ENCODE assay signal across 18 cellular contexts in genomic region chr20:63919130-63919529, GRCh38. TPM values are rescaled to one million over a fixed set of nuclear protein-coding genes. Genes with fewer than 3 reads are reported as not detected.
DNase-seq lines count a peak whose midpoint lies in the region; ATAC-seq, FAIRE-seq and TF ChIP-seq lines count a peak whose summit lies in the region.
"Had no signal": no experiment of that assay in that cellular context is flagged by ENCODE, and none has a peak within 500 bp of the region (broad histone marks: within the 10 kb centered on the region; RNA-seq: fewer than 3 reads in every experiment).

No MANE protein-coding gene starts in this region.

- H3K9me3 Mint-ChIP-seq in neural progenitor cell = peaks cover 16% of the 10 kb centered on the region

- no peak overlapping the region for H3K4me2 ChIP-seq in neural progenitor cell

- H3K4me1 ChIP-seq in neural progenitor cell (no peaks in the 10 kb centered on the region), small intestine (ENCODE audit: control insufficient read depth in 2 of 2, insufficient read depth in 1 of 2, low read depth in 1 of 2, low read length in 1 of 2) (peaks cover 0 to 1% of the 10 kb centered on the region in 2 donors)
- H3K4me1 ChIP-seq: BE2C had no signal

- H4K20me1 ChIP-seq in neural progenitor cell (ENCODE audit: low read depth) = peaks cover 5% of the 10 kb centered on the region

- peak overlapping the region; percentile 26 for H3K27ac ChIP-seq in angular gyrus (ENCODE audit: low read depth, low read length)
- H3K27ac ChIP-seq in neural progenitor cell = peak overlapping the region; percentile 20
- no peak overlapping the region for H3K27ac ChIP-seq in small intestine (ENCODE audit: low read depth in 1 of 2, low read length in 1 of 2)
- H3K27ac ChIP-seq: C4-2B, GM23248, HL-60 had no signal

- H3K9ac ChIP-seq in neural progenitor cell = no peak overlapping the region
- H3K9ac ChIP-seq: GM23248 had no signal

- no peak overlapping the region for H3K27ac Mint-ChIP-seq in neural progenitor cell

- H3F3A ChIP-seq in neural progenitor cell (ENCODE audit: low read depth) = no peaks in the 10 kb centered on the region

- H3K79me2 ChIP-seq in neural progenitor cell (ENCODE audit: low read depth) = peaks cover 47% of the 10 kb centered on the region

- no peak for ATAC-seq in GM18498 (IDR thresholded peaks at IDR 0.05; ENCODE audit: unreplicated experiment)
- ATAC-seq: HCT116 had no signal

- H3K27me3 Mint-ChIP-seq in neural progenitor cell (ENCODE audit: insufficient read depth, low read depth) = peaks cover 4% of the 10 kb centered on the region
- H3K27me3 Mint-ChIP-seq: CD4-positive, alpha-beta memory T cell had no signal

- no peak overlapping the region for H3K4me3 Mint-ChIP-seq in neural progenitor cell
- H3K4me3 Mint-ChIP-seq: CD4-positive, alpha-beta memory T cell had no signal

- H3K4me3 ChIP-seq in neural progenitor cell (no peak overlapping the region), small intestine (ENCODE audit: low read depth in 1 of 2, low read length in 2 of 2) (no peak overlapping the region)
- H3K4me3 ChIP-seq: GM23248 had no signal

- H3K36me3 ChIP-seq in neural progenitor cell (no peaks in the 10 kb centered on the region), small intestine (ENCODE audit: control insufficient read depth in 2 of 2, insufficient read depth in 2 of 2, low read length in 2 of 2) (peaks cover 4 to 5% of the 10 kb centered on the region in 2 donors)

- no peak for DNase-seq in GM12891 (ENCODE audit: insufficient read length, low spot score)
- DNase-seq in neural progenitor cell (ENCODE audit: low spot score) = no peak
- DNase-seq in NCI-H2227 (lab: John Stamatoyannopoulos, UW; ENCODE audit: unreplicated experiment) = no peak
- DNase-seq in small intestine = no peak
- no peak for DNase-seq in SIG-M5 treated with dmso at 0.1 percent for 504 hours (lab: John Stamatoyannopoulos, UW; ENCODE audit: unreplicated experiment)
- DNase-seq: BE2C; Caco-2; CD4-positive, alpha-beta memory T cell; DMS53; GM23248 had no signal

- TF ChIP-seq CTCF in neural progenitor cell (IDR thresholded peaks at IDR 0.05) = no peak

- H3K27me3 ChIP-seq in neural progenitor cell (no peaks in the 10 kb centered on the region), small intestine (ENCODE audit: control insufficient read depth in 2 of 2, insufficient read depth in 2 of 2, low read length in 2 of 2) (no peaks in the 10 kb centered on the region)
- H3K27me3 ChIP-seq: BE2C had no signal

- 90 to 96% (median 96%) methylated on average over 18 to 19 of the region's 19 CpGs for WGBS in small intestine, 3 donors

- H3K9me3 ChIP-seq in neural progenitor cell (ENCODE audit: low read depth) (no peaks in the 10 kb centered on the region), small intestine (ENCODE audit: control insufficient read depth, low read depth) (no peaks in the 10 kb centered on the region)
- H3K9me3 ChIP-seq: BE2C had no signal

- no peak overlapping the region for H2AFZ ChIP-seq in neural progenitor cell (replicated peaks)
- H2AFZ ChIP-seq: GM23248 had no signal

- peaks cover 7% of the 10 kb centered on the region for H3K4me1 Mint-ChIP-seq in neural progenitor cell

- peak; percentile 35 for FAIRE-seq in GM12891 (lab: Jason Lieb, UNC)
- no peak for FAIRE-seq in small intestine (lab: Jason Lieb, UNC)
- FAIRE-seq: A204.1, H54 had no signal

- TF ChIP-seq POLR2A in GM12891 (IDR thresholded peaks at IDR 0.05; ENCODE audit: low read depth, low read length) = no peak

- H3K36me3 Mint-ChIP-seq in neural progenitor cell = peaks cover 15% of the 10 kb centered on the region

TF ChIP-seq in GM12891, 5 proteins besides CTCF, POLR2A, EP300 and RAD21:
- TF ChIP-seq POU2F2 (IDR thresholded peaks at IDR 0.05; ENCODE audit: low read depth, low read length) = no peak
- no peak for TF ChIP-seq POLR2AphosphoS5 (IDR thresholded peaks at IDR 0.05; ENCODE audit: low read depth, low read length)
- TF ChIP-seq PAX5 (IDR thresholded peaks at IDR 0.05; ENCODE audit: insufficient read depth, low read length, severe bottlenecking) = no peak

RNA-seq across cellular contexts. Expression of gene DNAJC5, which starts 24.2 kb away (rescaled TPM):
- 18.2 TPM for polyA plus RNA-seq in GM12891 (2012; ENCODE audit: low read depth, missing spikeins)
- 17.2 and 37.9 TPM in 2 replicates for total RNA-seq in neural progenitor cell (ENCODE audit: low replicate concordance)
- polyA plus RNA-seq in small intestine = 10 to 100 TPM; 37.0 to 52.3 (median 43.7) TPM

RNA-seq across cellular contexts. Expression of gene UCKL1, which starts 37.1 kb away (rescaled TPM):
- polyA plus RNA-seq in GM12891 (2012; ENCODE audit: low read depth, missing spikeins) = 21.2 TPM
- total RNA-seq in neural progenitor cell (ENCODE audit: low replicate concordance) = 10.8 and 22.7 TPM in 2 replicates
- 100 to 1,000 TPM in 1 of 3 donors, 10 to 100 TPM in 2; 47.1 to 131 (median 81.1) TPM for polyA plus RNA-seq in small intestine

RNA-seq across cellular contexts. Expression of gene ZNF512B, which starts 50.6 kb away (rescaled TPM):
- 12.5 TPM for polyA plus RNA-seq in GM12891 (2012; ENCODE audit: low read depth, missing spikeins)
- 2.9 and 11.4 TPM in 2 replicates for total RNA-seq in neural progenitor cell (ENCODE audit: low replicate concordance)
- 1 to 10 TPM; 2.5 to 4.3 (median 3.0) TPM for polyA plus RNA-seq in small intestine

RNA-seq across cellular contexts. Expression of gene TPD52L2, which starts 54.1 kb away (rescaled TPM):
- polyA plus RNA-seq in GM12891 (2012; ENCODE audit: low read depth, missing spikeins) = 41.8 TPM
- 66.6 and 80.1 TPM in 2 replicates for total RNA-seq in neural progenitor cell (ENCODE audit: low replicate concordance)
- 10 to 100 TPM; 67.2 to 87.7 (median 72.7) TPM for polyA plus RNA-seq in small intestine

RNA-seq across cellular contexts. Expression of gene ABHD16B, which starts 57.8 kb away (rescaled TPM):
- polyA plus RNA-seq in GM12891 (2012; ENCODE audit: low read depth, missing spikeins) = 0.26 TPM
- not detected in 2 replicates for total RNA-seq in neural progenitor cell (ENCODE audit: low replicate concordance)
- under 1 TPM in 2 of 3 donors, not detected in 1; 0.34 to 0.67 TPM for polyA plus RNA-seq in small intestine
- total RNA-seq: CD4-positive, alpha-beta memory T cell; Daoy; GM23248 had no signal
- polyA plus RNA-seq: CD4-positive, alpha-beta memory T cell; GM23248 had no signal

Comparison
In these comparisons a context has a peak if more than half of its experiments do, and no peak if none do; other contexts are left out.
1. H3K27ac ChIP-seq: peak in angular gyrus (single experiment) and neural progenitor cell (single experiment); none in small intestine (0 of 2).